In the genomic region with DNA sequence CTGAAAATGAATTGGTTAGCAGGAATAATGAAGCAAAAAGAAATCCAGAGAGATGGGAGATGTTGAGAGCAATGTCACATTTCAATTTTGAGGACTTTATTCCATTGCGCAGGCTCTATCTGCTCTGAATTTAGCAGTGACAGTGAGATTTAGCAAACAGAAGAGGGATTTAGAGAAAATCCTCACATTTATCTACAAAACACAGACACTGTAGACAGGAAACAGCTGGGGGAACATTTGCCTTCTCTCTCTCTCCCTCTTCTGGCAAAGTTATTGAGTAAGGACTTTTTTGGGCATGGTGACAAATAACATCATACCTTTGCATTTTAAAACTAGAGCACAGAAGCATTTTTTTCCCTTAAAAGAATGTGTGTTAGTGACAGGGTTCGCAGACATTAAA, we compare ENCODE assay signal across 9 cellular contexts. TPM values are rescaled to one million over a fixed set of nuclear protein-coding genes. Genes with fewer than 3 reads are reported as not detected.
DNase-seq lines count a peak whose midpoint lies in the region; ATAC-seq and TF ChIP-seq lines count a peak whose summit lies in the region.
"Had no signal": no experiment of that assay in that cellular context is flagged by ENCODE, and none has a peak within 500 bp of the region (broad histone marks: within the 10 kb centered on the region; RNA-seq: fewer than 3 reads in every experiment).

A gene (minus strand): TSS at position 163 of the 400 bp plus-strand sequence. CDS start 182 bp downstream, outside the sequence.

- H4K20me1 ChIP-seq in HCT116 (ENCODE audit: insufficient read depth) = no peaks in the 10 kb centered on the region

- H3K4me1 Mint-ChIP-seq in stimulated activated naive B cell treated with anti-CD40 and anti-IgM and Interleukin-4, amounts not matched to agents 10 μg/mL and 1 μg/mL and 100 μg/mL, for 72 hours = peaks cover 0 to 20% of the 10 kb centered on the region in 2 donors

- H3K27me3 Mint-ChIP-seq in stimulated activated naive B cell treated with anti-CD40 and anti-IgM and Interleukin-4, amounts not matched to agents 10 μg/mL and 1 μg/mL and 100 μg/mL, for 72 hours = peaks cover 3 to 15% of the 10 kb centered on the region in 2 donors

- TF ChIP-seq RAD21 in HCT116 (IDR thresholded peaks at IDR 0.05; ENCODE audit: low read depth) = peak; percentile 2; the same call in 1 of the 2 replicates

- H3K27me3 ChIP-seq in HCT116 (ENCODE audit: insufficient read depth, low read length) (0 out of 2 replicates have a peak, but pooled peaks cover 8% of the 10 kb centered on the region), WERI-Rb-1 (ENCODE audit: insufficient read depth, low read depth, severe bottlenecking) (no peaks in the 10 kb centered on the region), right atrium auricular region (no peaks in the 10 kb centered on the region)
- H3K27me3 ChIP-seq: brain microvascular endothelial cell had no signal

- no peak within 1 kb of the TSS for H3K4me3 ChIP-seq in HCT116 (replicated peaks in 1 of 2; ENCODE audit: low read depth in 1 of 2, low read length in 2 of 2)
- no peak within 1 kb of the TSS for H3K4me3 ChIP-seq in WERI-Rb-1 (ENCODE audit: low read depth, low read length)
- H3K4me3 ChIP-seq in right atrium auricular region = peak within 1 kb of the TSS; percentile 25 to 45

- peak within 1 kb of the TSS; percentile 59 for H3K27ac Mint-ChIP-seq in stimulated activated naive B cell treated with anti-CD40 and anti-IgM and Interleukin-4, amounts not matched to agents 10 μg/mL and 1 μg/mL and 100 μg/mL, for 72 hours

- peaks cover 5 to 6% of the 10 kb centered on the region in 2 donors for H3K36me3 Mint-ChIP-seq in stimulated activated naive B cell treated with anti-CD40 and anti-IgM and Interleukin-4, amounts not matched to agents 10 μg/mL and 1 μg/mL and 100 μg/mL, for 72 hours

- no peaks in the 10 kb centered on the region; a peak in 1 of 4 replicates for H3K4me1 ChIP-seq in HCT116 (ENCODE audit: control insufficient read depth in 1 of 2, insufficient read depth in 2 of 2, low read length in 2 of 2)
- H3K4me1 ChIP-seq in right atrium auricular region = peaks cover 0 to 32% of the 10 kb centered on the region in 2 donors

- POLR2A ChIA-PET in HCT116 (lab: Charles Lee) = no interaction called here

- H3K9me3 Mint-ChIP-seq in stimulated activated naive B cell treated with anti-CD40 and anti-IgM and Interleukin-4, amounts not matched to agents 10 μg/mL and 1 μg/mL and 100 μg/mL, for 72 hours = peaks cover 0 to 5% of the 10 kb centered on the region in 2 donors

- H3K79me2 ChIP-seq in HCT116 (ENCODE audit: insufficient read depth, low read length) = no peaks in the 10 kb centered on the region

- no peak within 1 kb of the TSS for H3K4me3 Mint-ChIP-seq in stimulated activated naive B cell treated with anti-CD40 and anti-IgM and Interleukin-4, amounts not matched to agents 10 μg/mL and 1 μg/mL and 100 μg/mL, for 72 hours

- H3K9ac ChIP-seq in HCT116 (ENCODE audit: low read length) = no peak within 1 kb of the TSS

- ATAC-seq in HCT116 = no peak
- no peak for ATAC-seq in stimulated activated naive B cell treated with anti-CD40 and anti-IgM and Interleukin-4, amounts not matched to agents 10 μg/mL and 1 μg/mL and 100 μg/mL, for 72 hours (replicated peaks)
- ATAC-seq in HG03442 (IDR thresholded peaks at IDR 0.05; ENCODE audit: unreplicated experiment) = no peak

- H3K36me3 ChIP-seq in HCT116 (ENCODE audit: control insufficient read depth in 1 of 2, insufficient read depth in 2 of 2, low read length in 2 of 2) (no peaks in the 10 kb centered on the region), WERI-Rb-1 (no peaks in the 10 kb centered on the region), right atrium auricular region (no peaks in the 10 kb centered on the region)
- H3K36me3 ChIP-seq: brain microvascular endothelial cell had no signal

- no peak within 1 kb of the TSS for H3K4me2 ChIP-seq in HCT116 (ENCODE audit: low read length)

- no TSS peak for BruUV-seq in HCT116 (replicated peaks; lab: Mats Ljungman, UMichigan)

- DNase-seq in HCT116 (ENCODE audit: low read depth, low spot score) = no peak
- DNase-seq in WERI-Rb-1 = peak; percentile 16
- no peak for DNase-seq in right atrium auricular region (ENCODE audit: low spot score)
- DNase-seq in stimulated activated naive B cell treated with anti-CD40 and anti-IgM and Interleukin-4, amounts not matched to agents 10 μg/mL and 1 μg/mL and 100 μg/mL, for 72 hours = no peak
- no peak for DNase-seq in stimulated activated naive CD4-positive, alpha-beta T cell treated with Interleukin-2 at 50 U/mL for 16 hours (lab: John Stamatoyannopoulos, UW)
- DNase-seq in NCI-H510A (lab: John Stamatoyannopoulos, UW) = no peak
- DNase-seq in RKO (ENCODE audit: low spot score) = no peak
- DNase-seq: brain microvascular endothelial cell had no signal

- H3K9me3 ChIP-seq in HCT116 (ENCODE audit: control insufficient read depth in 1 of 2, insufficient read depth in 1 of 2, low read depth in 1 of 2, low read length in 2 of 2) = no peaks in the 10 kb centered on the region
- no peaks in the 10 kb centered on the region for H3K9me3 ChIP-seq in WERI-Rb-1 (ENCODE audit: severe bottlenecking)
- H3K9me3 ChIP-seq in right atrium auricular region = no peaks in the 10 kb centered on the region

- H3K27ac ChIP-seq in HCT116 (ENCODE audit: low read depth, low read length) = no peak within 1 kb of the TSS
- H3K27ac ChIP-seq in WERI-Rb-1 = no peak within 1 kb of the TSS
- peak within 1 kb of the TSS; percentile 50 to 56 for H3K27ac ChIP-seq in right atrium auricular region
- H3K27ac ChIP-seq: brain microvascular endothelial cell had no signal

- TF ChIP-seq CTCF in HCT116 (IDR thresholded peaks at IDR 0.05 in 2 of 3, conservative IDR thresholded peaks at IDR 0.05 in 1 of 3; ENCODE audit: borderline replicate concordance in 1 of 3, insufficient read depth in 1 of 3, low read depth in 2 of 3, low read length in 2 of 3) (no peak), WERI-Rb-1 (IDR thresholded peaks at IDR 0.05; ENCODE audit: low read depth, low read length) (no peak), right atrium auricular region (IDR thresholded peaks at IDR 0.05) (peak in 1 of 2 donors; percentile 41)

- H3K9me2 ChIP-seq in HCT116 (ENCODE audit: insufficient read depth) = no peaks in the 10 kb centered on the region

- no peak for TF ChIP-seq POLR2A in HCT116 (IDR thresholded peaks at IDR 0.05; ENCODE audit: borderline replicate concordance, extremely low read depth, insufficient read depth, insufficient read length)

- CTCF ChIA-PET in HCT116 (lab: Charles Lee) = no interaction called here

- intact Hi-C loops in HCT116 (cut with micrococcal nuclease) = loop anchor here (5.0 to 10.0 kb wide), 3 partner anchors 178 to 706 kb away; no protein-coding TSS in a partner anchor

- RAD21 ChIA-PET in HCT116 (lab: Charles Lee; ENCODE audit: low non-redundant PET in 1 of 2, low total read pairs in 2 of 2, uncharacterized antibody in 2 of 2, unreplicated experiment in 2 of 2) = no interaction called here

- no peak within 1 kb of the TSS for H2AFZ ChIP-seq in HCT116 (ENCODE audit: low read depth, low read length, poor library complexity, severe bottlenecking)

TF ChIP-seq in HCT116, 20 proteins besides CTCF, POLR2A, EP300 and RAD21:
- TF ChIP-seq, protein P1, sequence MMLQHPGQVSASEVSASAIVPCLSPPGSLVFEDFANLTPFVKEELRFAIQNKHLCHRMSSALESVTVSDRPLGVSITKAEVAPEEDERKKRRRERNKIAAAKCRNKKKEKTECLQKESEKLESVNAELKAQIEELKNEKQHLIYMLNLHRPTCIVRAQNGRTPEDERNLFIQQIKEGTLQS (IDR thresholded peaks at IDR 0.05) = no peak
- TF ChIP-seq EZH2phosphoT487 (IDR thresholded peaks at IDR 0.05; ENCODE audit: borderline replicate concordance) = no peak
- no peak for TF ChIP-seq POLR2AphosphoS5 (IDR thresholded peaks at IDR 0.05; ENCODE audit: low read depth, low read length)
- TF ChIP-seq, protein P2, sequence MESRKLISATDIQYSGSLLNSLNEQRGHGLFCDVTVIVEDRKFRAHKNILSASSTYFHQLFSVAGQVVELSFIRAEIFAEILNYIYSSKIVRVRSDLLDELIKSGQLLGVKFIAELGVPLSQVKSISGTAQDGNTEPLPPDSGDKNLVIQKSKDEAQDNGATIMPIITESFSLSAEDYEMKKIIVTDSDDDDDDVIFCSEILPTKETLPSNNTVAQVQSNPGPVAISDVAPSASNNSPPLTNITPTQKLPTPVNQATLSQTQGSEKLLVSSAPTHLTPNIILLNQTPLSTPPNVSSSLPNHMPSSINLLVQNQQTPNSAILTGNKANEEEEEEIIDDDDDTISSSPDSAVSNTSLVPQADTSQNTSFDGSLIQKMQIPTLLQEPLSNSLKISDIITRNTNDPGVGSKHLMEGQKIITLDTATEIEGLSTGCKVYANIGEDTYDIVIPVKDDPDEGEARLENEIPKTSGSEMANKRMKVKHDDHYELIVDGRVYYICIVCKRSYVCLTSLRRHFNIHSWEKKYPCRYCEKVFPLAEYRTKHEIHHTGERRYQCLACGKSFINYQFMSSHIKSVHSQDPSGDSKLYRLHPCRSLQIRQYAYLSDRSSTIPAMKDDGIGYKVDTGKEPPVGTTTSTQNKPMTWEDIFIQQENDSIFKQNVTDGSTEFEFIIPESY (IDR thresholded peaks at IDR 0.05; ENCODE audit: extremely low read depth, insufficient replicate concordance, low read length) = no peak
- no peak for TF ChIP-seq EGR1 (IDR thresholded peaks at IDR 0.05; ENCODE audit: low read depth)
- no peak for TF ChIP-seq SP1 (IDR thresholded peaks at IDR 0.05; ENCODE audit: low read depth)
- no peak for TF ChIP-seq CEBPB (IDR thresholded peaks at IDR 0.05; ENCODE audit: low read depth)
- TF ChIP-seq YY1 (IDR thresholded peaks at IDR 0.05; ENCODE audit: extremely low read depth, insufficient replicate concordance, low read depth, low read length) = no peak
- TF ChIP-seq, protein P3, sequence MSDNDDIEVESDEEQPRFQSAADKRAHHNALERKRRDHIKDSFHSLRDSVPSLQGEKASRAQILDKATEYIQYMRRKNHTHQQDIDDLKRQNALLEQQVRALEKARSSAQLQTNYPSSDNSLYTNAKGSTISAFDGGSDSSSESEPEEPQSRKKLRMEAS (IDR thresholded peaks at IDR 0.05) = no peak
- TF ChIP-seq JUND (IDR thresholded peaks at IDR 0.05) = no peak
- no peak for TF ChIP-seq EZH2 (IDR thresholded peaks at IDR 0.05)
- no peak for TF ChIP-seq ZNF274 (IDR thresholded peaks at IDR 0.05; ENCODE audit: low read depth, low read length)
- TF ChIP-seq FOSL1 (IDR thresholded peaks at IDR 0.05; ENCODE audit: low read depth) = no peak
- TF ChIP-seq TCF7L2 (IDR thresholded peaks at IDR 0.05; ENCODE audit: borderline replicate concordance, extremely low read depth, insufficient read depth, insufficient read length) = no peak
- no peak for TF ChIP-seq SRF (IDR thresholded peaks at IDR 0.05; ENCODE audit: low read depth)
- TF ChIP-seq ELF1 (IDR thresholded peaks at IDR 0.05; ENCODE audit: borderline replicate concordance, low read depth) = no peak
- no peak for TF ChIP-seq SIN3A (IDR thresholded peaks at IDR 0.05; ENCODE audit: low read depth)

RNA-seq across cellular contexts. Expression of the gene that starts here (rescaled TPM):
- total RNA-seq in HCT116 (2021; ENCODE audit: unreplicated experiment) (0.42 TPM), right atrium auricular region (10 to 100 TPM; 11.4 to 26.1 TPM)
- polyA plus RNA-seq in HCT116 (2012) = not detected in 2 replicates

Comparison
In these comparisons a context has a peak if more than half of its experiments do, and no peak if none do; other contexts are left out.
1. H3K27ac ChIP-seq: peak in right atrium auricular region (2 of 2); none in HCT116 (single experiment) and WERI-Rb-1 (single experiment).
2. H3K4me3 ChIP-seq: peak in right atrium auricular region (2 of 2); none in HCT116 (0 of 2) and WERI-Rb-1 (single experiment).